ENCODE assay signal across 12 cellular contexts in genomic region chr2:181570833-181571661, GRCh38.
DNase-seq lines count a peak whose midpoint lies in the region; ATAC-seq, FAIRE-seq and TF ChIP-seq lines count a peak whose summit lies in the region.
"Had no signal": no experiment of that assay in that cellular context is flagged by ENCODE, and none has a peak within 500 bp of the region (broad histone marks: within the 10 kb centered on the region; RNA-seq: fewer than 3 reads in every experiment).

No MANE protein-coding gene starts in this region.

- no peak for FAIRE-seq in GM19239 (lab: Jason Lieb, UNC)

- no peaks in the 10 kb centered on the region for H3K36me3 Mint-ChIP-seq in neural crest cell (ENCODE audit: low read depth)

- H3K4me3 Mint-ChIP-seq in neural crest cell = no peak overlapping the region

- TF ChIP-seq CTCF in LNCAP (IDR thresholded peaks at IDR 0.05) (peak; percentile 49), brain microvascular endothelial cell (IDR thresholded peaks at IDR 0.05; ENCODE audit: low read depth, low read length, missing control alignments) (peak; percentile 28), neural crest cell (conservative IDR thresholded peaks at IDR 0.05) (peak; percentile 51)

- H3K27me3 ChIP-seq in brain microvascular endothelial cell (replicated peaks) = no peaks in the 10 kb centered on the region

- H3K27ac Mint-ChIP-seq in neural crest cell (ENCODE audit: unreplicated experiment) = no peak overlapping the region

- H3K9me3 Mint-ChIP-seq in neural crest cell = no peaks in the 10 kb centered on the region

- no peaks in the 10 kb centered on the region for H3K27me3 Mint-ChIP-seq in neural crest cell (ENCODE audit: low read depth)

- DNase-seq in NCI-H1105 treated with DMSO at 0.1 percent for 48 hours (lab: John Stamatoyannopoulos, UW) = peak; percentile 21
- no peak for DNase-seq in NCI-H1105 (lab: John Stamatoyannopoulos, UW)
- no peak for DNase-seq in brain microvascular endothelial cell
- DNase-seq in neural crest cell (ENCODE audit: low read depth, low spot score) = no peak
- DNase-seq in ureter (ENCODE audit: low spot score) = no peak
- DNase-seq in GM19239 (ENCODE audit: insufficient read length, low spot score) = no peak
- DNase-seq: activated CD4-positive, alpha-beta T cell treated with anti-CD3 and anti-CD28 coated beads, Interleukin-2, amount 50 U/mL, for 4 hours; aorta had no signal

- peaks cover 32% of the 10 kb centered on the region for H3K4me1 Mint-ChIP-seq in neural crest cell

- ATAC-seq in HG03280 (IDR thresholded peaks at IDR 0.05; ENCODE audit: unreplicated experiment) = no peak
- ATAC-seq: Panc1 had no signal

- no peak overlapping the region for H3K27ac ChIP-seq in brain microvascular endothelial cell
- H3K27ac ChIP-seq: parathyroid adenoma had no signal

- no peak overlapping the region for H3K4me3 ChIP-seq in brain microvascular endothelial cell (ENCODE audit: low read depth, low read length)

- in situ Hi-C loops in brain microvascular endothelial cell (cut with HindIII; ENCODE audit: low pct_ligation_motif_present, low sequenced_read_pairs) = no loop called here

- H3K36me3 ChIP-seq in brain microvascular endothelial cell (replicated peaks) = no peaks in the 10 kb centered on the region
